8 cellular contexts compared by ENCODE assay signal in genomic region chr22:41094036-41094435, GRCh38. TPM values are rescaled to one million over a fixed set of nuclear protein-coding genes. Genes with fewer than 3 reads are reported as not detected.
DNase-seq lines count a peak whose midpoint lies in the region; ATAC-seq and TF ChIP-seq lines count a peak whose summit lies in the region.

No MANE protein-coding gene starts in this region.

- ATAC-seq in T-helper 17 cell, result no peak
- ATAC-seq in GM18870 (IDR thresholded peaks at IDR 0.05; ENCODE audit: unreplicated experiment), result no peak
- no peak for ATAC-seq in GM19023 (IDR thresholded peaks at IDR 0.05; ENCODE audit: unreplicated experiment)
- no peak for ATAC-seq in HG03139 (IDR thresholded peaks at IDR 0.05; ENCODE audit: unreplicated experiment)

- H3K27ac ChIP-seq in HL-60 (replicated peaks) (no peak overlapping the region; the same call in 1 of the 2 replicates), fibroblast of lung (ENCODE audit: insufficient read depth, low read length) (peak overlapping the region; percentile 16)

- peak overlapping the region; percentile 99 for H3K9ac ChIP-seq in fibroblast of lung (ENCODE audit: insufficient read depth, low read length)

- intact Hi-C loops in Caco-2 (cut with micrococcal nuclease; ENCODE audit: unreplicated experiment), result loop anchor here (1.0 to 5.0 kb wide), 2 partner anchors 47 to 172 kb away; no protein-coding TSS in a partner anchor

- H3K36me3 ChIP-seq in Caco-2 (ENCODE audit: control insufficient read depth, insufficient read depth, low read length) (no peaks in the 10 kb centered on the region), fibroblast of lung (ENCODE audit: control insufficient read depth, insufficient read depth, low read length) (no peaks in the 10 kb centered on the region)

- CTCF ChIA-PET in Caco-2 (lab: Charles Lee), result interaction anchor here (3.2 kb wide), 1 partner anchor 171 kb away, joined by 14 read pairs; no protein-coding TSS in a partner anchor

- H3K4me1 Mint-ChIP-seq in Caco-2 (ENCODE audit: low read depth, unreplicated experiment), result peaks cover 12% of the 10 kb centered on the region
- peaks cover 41% of the 10 kb centered on the region for H3K4me1 Mint-ChIP-seq in T-helper 17 cell

- no TSS peak for BruUV-seq in Caco-2 (replicated peaks; lab: Mats Ljungman, UMichigan)

- DNase-seq in Caco-2, result peak in 1 of 2 experiments; percentile 14
- DNase-seq in HL-60 (ENCODE audit: low read depth in 1 of 2, low spot score in 1 of 2), result peak in 1 of 2 experiments; percentile 49
- no peak for DNase-seq in T-helper 17 cell
- peak; percentile 40 to 46 for DNase-seq in fibroblast of lung (ENCODE audit: low read depth in 2 of 2)
- peak; percentile 59 for DNase-seq in pons (ENCODE audit: low spot score)

- H2AFZ ChIP-seq in fibroblast of lung (ENCODE audit: low read length), result no peak overlapping the region

- H3K27ac Mint-ChIP-seq in Caco-2 (ENCODE audit: unreplicated experiment), result peak overlapping the region; percentile 92
- peak overlapping the region; percentile 99 for H3K27ac Mint-ChIP-seq in T-helper 17 cell

- POLR2A ChIA-PET in Caco-2 (lab: Charles Lee), result interaction anchor here (5.3 kb wide), 1 partner anchor 142 kb away, joined by 29 read pairs; the partner anchor contains the start of gene RBX1

- 0 out of 2 replicates have a peak, but pooled peaks cover 3% of the 10 kb centered on the region for H3K4me1 ChIP-seq in Caco-2
- H3K4me1 ChIP-seq in fibroblast of lung (ENCODE audit: control insufficient read depth, extremely low read depth, insufficient read depth, low read length), result peaks cover 4% of the 10 kb centered on the region

- H3K9me3 ChIP-seq in Caco-2 (no peaks in the 10 kb centered on the region), T-helper 17 cell (ENCODE audit: control insufficient read depth, low read length, poor library complexity, severe bottlenecking) (no peaks in the 10 kb centered on the region), fibroblast of lung (ENCODE audit: control insufficient read depth, insufficient read depth, low read depth, low read length) (no peaks in the 10 kb centered on the region)

- H3K27me3 Mint-ChIP-seq in Caco-2 (ENCODE audit: insufficient read depth, unreplicated experiment) (no peaks in the 10 kb centered on the region), T-helper 17 cell (no peaks in the 10 kb centered on the region)

- no peak for TF ChIP-seq CTCF in Caco-2 (IDR thresholded peaks at IDR 0.05; ENCODE audit: insufficient read depth in 1 of 2, low read depth in 1 of 2, low read length in 1 of 2, severe bottlenecking in 1 of 2, unreplicated experiment in 1 of 2)
- TF ChIP-seq CTCF in HL-60 (IDR thresholded peaks at IDR 0.05; ENCODE audit: insufficient read depth, low read length), result no peak
- TF ChIP-seq CTCF in fibroblast of lung (conservative IDR thresholded peaks at IDR 0.05 in 1 of 2, IDR thresholded peaks at IDR 0.05 in 1 of 2; ENCODE audit: low read depth in 1 of 2, low read length in 2 of 2), result no peak

- peaks cover 67% of the 10 kb centered on the region for H3K79me2 ChIP-seq in fibroblast of lung (ENCODE audit: control insufficient read depth, insufficient read depth, low read length)

- H3K4me3 Mint-ChIP-seq in Caco-2 (ENCODE audit: unreplicated experiment) (peak overlapping the region; percentile 79), T-helper 17 cell (peak overlapping the region; percentile 99)

- peak overlapping the region; percentile 91 for H3K4me2 ChIP-seq in fibroblast of lung (ENCODE audit: extremely low read depth, insufficient read depth, low read length)

- H3K36me3 Mint-ChIP-seq in Caco-2 (ENCODE audit: insufficient read depth, unreplicated experiment), result peaks cover 45% of the 10 kb centered on the region
- peaks cover 7% of the 10 kb centered on the region for H3K36me3 Mint-ChIP-seq in T-helper 17 cell (ENCODE audit: low read depth)

- H4K20me1 ChIP-seq in fibroblast of lung (ENCODE audit: control insufficient read depth, extremely low read depth, insufficient read depth, low read length), result peaks cover 8% of the 10 kb centered on the region

- H3K27me3 ChIP-seq in Caco-2 (replicated peaks; ENCODE audit: control insufficient read depth, insufficient read depth, low read length), result no peaks in the 10 kb centered on the region
- H3K27me3 ChIP-seq in HL-60 (ENCODE audit: insufficient read depth, poor library complexity, severe bottlenecking), result no peaks in the 10 kb centered on the region
- H3K27me3 ChIP-seq in fibroblast of lung (ENCODE audit: control insufficient read depth, insufficient read depth, low read length), result no peaks in the 10 kb centered on the region

- H3K4me3 ChIP-seq in Caco-2 (ENCODE audit: low read depth, low read length), result peak overlapping the region; percentile 97
- peak overlapping the region; percentile 83 for H3K4me3 ChIP-seq in HL-60 (replicated peaks; ENCODE audit: insufficient read depth, low read length)
- H3K4me3 ChIP-seq in fibroblast of lung (replicated peaks in 1 of 4; ENCODE audit: control extremely low read depth in 1 of 4, insufficient read depth in 1 of 4, low read depth in 3 of 4, low read length in 4 of 4), result peak overlapping the region; percentile 73 to 99 (median 87)

- no peaks in the 10 kb centered on the region for H3K9me3 Mint-ChIP-seq in Caco-2 (ENCODE audit: unreplicated experiment)

RNA-seq across cellular contexts. Expression of gene EP300, which starts 1.6 kb away (rescaled TPM):
- 78.6 and 82.9 TPM in 2 replicates for total RNA-seq in Caco-2 (2022)
- total RNA-seq in T-helper 17 cell, result 100 to 1,000 TPM; 168 to 174 TPM
- total RNA-seq in fibroblast of lung, result 32.9 and 41.0 TPM in 2 replicates
- polyA plus RNA-seq in fibroblast of lung, result 9.1 and 10.1 TPM in 2 replicates
- 19.4 and 22.7 TPM in 2 replicates for polyA plus RNA-seq in fibroblast of lung (2012)
- 130 and 195 TPM in 2 replicates for polyA minus RNA-seq in fibroblast of lung (ENCODE audit: low replicate concordance)

Comparison
In these comparisons a context has a peak if more than half of its experiments do, and no peak if none do; other contexts are left out.
1. DNase-seq: peak in fibroblast of lung (2 of 2) and pons (single experiment); none in T-helper 17 cell (0 of 3).
2. Peak in every context shown above with its lines, with median percentiles within 50 percentile points of each other: H3K4me3 ChIP-seq.